Comparison of ENCODE assay signal across 13 cellular contexts in the genomic region with DNA sequence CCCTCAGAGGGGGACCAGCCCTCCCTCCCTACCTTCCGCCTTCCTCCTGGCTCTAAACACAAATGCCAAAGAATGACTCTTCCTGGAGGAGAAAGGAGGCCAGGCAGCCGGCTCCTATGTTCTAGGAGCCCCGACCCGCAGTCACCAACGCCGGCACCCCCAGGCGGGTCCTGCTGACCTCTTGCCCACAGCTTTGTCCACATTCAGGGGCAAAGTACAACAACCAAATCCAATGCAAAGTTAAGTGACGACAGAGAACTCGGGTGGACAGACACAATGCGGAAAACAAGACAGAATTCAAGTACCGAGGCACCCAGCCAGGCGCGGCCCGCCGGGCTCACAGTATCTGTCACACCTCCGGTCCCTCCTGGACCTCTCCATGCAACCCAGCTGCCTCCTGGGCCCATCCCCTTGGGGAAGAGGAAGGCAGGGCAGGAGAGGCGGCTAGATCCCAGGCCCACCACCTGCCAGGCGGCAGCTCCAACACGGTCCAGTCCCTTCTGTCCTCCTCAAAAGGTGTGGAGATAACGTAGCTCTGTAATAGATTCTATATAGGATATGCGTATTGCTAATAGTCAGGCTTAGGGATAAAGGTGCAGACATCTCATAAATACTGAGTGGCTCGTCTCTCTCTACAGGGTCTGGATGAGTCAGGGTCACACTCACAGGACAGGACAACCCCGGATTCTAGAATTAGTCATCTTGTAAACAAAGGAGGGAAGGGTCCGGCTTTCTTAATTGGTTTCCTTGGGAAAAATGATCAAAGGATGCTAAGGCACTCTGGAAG. TPM values are rescaled to one million over a fixed set of nuclear protein-coding genes. Genes with fewer than 3 reads are reported as not detected.
DNase-seq lines count a peak whose midpoint lies in the region; ATAC-seq and TF ChIP-seq lines count a peak whose summit lies in the region.
"Had no signal": no experiment of that assay in that cellular context is flagged by ENCODE, and none has a peak within 500 bp of the region (broad histone marks: within the 10 kb centered on the region; RNA-seq: fewer than 3 reads in every experiment).

No MANE protein-coding gene starts in this region.

- H3K4me1 ChIP-seq in PC-3 (ENCODE audit: insufficient read depth, low read length) (peaks cover 17% of the 10 kb centered on the region), esophagus (ENCODE audit: control insufficient read depth in 2 of 2, insufficient read depth in 2 of 2, low read length in 1 of 2) (no peaks in the 10 kb centered on the region), neuronal stem cell (ENCODE audit: control insufficient read depth in 2 of 2, insufficient read depth in 1 of 2, low read depth in 1 of 2, low read length in 2 of 2) (peaks cover 49 to 66% of the 10 kb centered on the region in 2 donors), BE2C (peaks cover 12% of the 10 kb centered on the region)

- H3K9me3 ChIP-seq in PC-3 (ENCODE audit: low read length) (no peaks in the 10 kb centered on the region), esophagus (ENCODE audit: control insufficient read depth in 2 of 2, insufficient read depth in 1 of 2, low read depth in 1 of 2, low read length in 1 of 2) (no peaks in the 10 kb centered on the region), neuronal stem cell (replicated peaks in 1 of 2; ENCODE audit: control insufficient read depth in 2 of 2, insufficient read depth in 1 of 2, low read depth in 1 of 2, low read length in 2 of 2) (peaks cover 0 to 2% of the 10 kb centered on the region in 2 donors), BE2C (no peaks in the 10 kb centered on the region)

- peaks cover 4% of the 10 kb centered on the region for H3F3A ChIP-seq in PC-3 (ENCODE audit: low read length, unreplicated experiment)

- no peak overlapping the region for H3K4me3 ChIP-seq in PC-3 (ENCODE audit: low read length)
- no peak overlapping the region for H3K4me3 ChIP-seq in esophagus (ENCODE audit: low read depth in 1 of 2, low read length in 2 of 2)
- no peak overlapping the region for H3K4me3 ChIP-seq in neuronal stem cell (ENCODE audit: low read length in 2 of 2)
- H3K4me3 ChIP-seq in BE2C (ENCODE audit: low read depth, low read length), result no peak overlapping the region

- peaks cover 7% of the 10 kb centered on the region for H3K79me1 ChIP-seq in neuronal stem cell (ENCODE audit: low read depth, low read length)

- H3K23ac ChIP-seq in neuronal stem cell (ENCODE audit: low read depth, low read length, poor library complexity), result no peak overlapping the region

- peak overlapping the region; percentile 51 for H2BK15ac ChIP-seq in neuronal stem cell (ENCODE audit: low read length)

- no peak overlapping the region for H2AFZ ChIP-seq in PC-3 (ENCODE audit: low read length)
- H2AFZ ChIP-seq in neuronal stem cell (ENCODE audit: low read length), result peak overlapping the region; percentile 35

- BruUV-seq in PC-3 (replicated peaks; lab: Mats Ljungman, UMichigan), result TSS peak; percentile 24

- H3K4me2 ChIP-seq in PC-3 (ENCODE audit: low read length), result peak overlapping the region; percentile 60
- no peak overlapping the region for H3K4me2 ChIP-seq in neuronal stem cell (ENCODE audit: insufficient read depth, low read length, poor library complexity, severe bottlenecking)
- H3K4me2 ChIP-seq: KMS-11 had no signal

- H3K27me3 ChIP-seq in PC-3 (ENCODE audit: low read length), result no peaks in the 10 kb centered on the region
- H3K27me3 ChIP-seq in esophagus (ENCODE audit: control insufficient read depth in 1 of 2, insufficient read depth in 2 of 2, low read length in 2 of 2), result no peaks in the 10 kb centered on the region
- no peaks in the 10 kb centered on the region for H3K27me3 ChIP-seq in neuronal stem cell (ENCODE audit: control insufficient read depth in 3 of 3, insufficient read depth in 3 of 3, low read depth in 1 of 3, low read length in 3 of 3)
- no peaks in the 10 kb centered on the region for H3K27me3 ChIP-seq in BE2C

- 77 to 78% methylated on average over 24 of the region's 24 CpGs for WGBS in esophagus, 2 donors
- no CpG with 5 or more reads among the region's 24 CpGs for WGBS in neuronal stem cell (ENCODE audit: extremely low coverage in 2 of 2, insufficient read length in 2 of 2, insufficient replicate concordance in 1 of 2), 2 donors

- peak; percentile 96 for ATAC-seq in PC-3
- no peak for ATAC-seq in HG03095 (IDR thresholded peaks at IDR 0.05; ENCODE audit: unreplicated experiment)
- ATAC-seq: esophagus mucosa had no signal

- CTCF ChIA-PET in PC-3 (lab: Charles Lee), result no interaction called here

- H4K20me1 ChIP-seq in PC-3 (ENCODE audit: low read length), result no peaks in the 10 kb centered on the region

- peak overlapping the region; percentile 89 for H2AK5ac ChIP-seq in neuronal stem cell (ENCODE audit: low read depth, low read length)

- POLR2A ChIA-PET in PC-3 (lab: Charles Lee; ENCODE audit: unreplicated experiment), result no interaction called here

- no peaks in the 10 kb centered on the region for H3K36me3 ChIP-seq in PC-3 (ENCODE audit: low read depth, low read length)
- peaks cover 0 to 25% of the 10 kb centered on the region in 2 donors for H3K36me3 ChIP-seq in esophagus (ENCODE audit: control insufficient read depth in 2 of 2, insufficient read depth in 2 of 2, low read length in 1 of 2)
- H3K36me3 ChIP-seq in neuronal stem cell (replicated peaks in 1 of 2; ENCODE audit: control insufficient read depth in 2 of 2, insufficient read depth in 2 of 2, low read length in 2 of 2), result peaks cover 0 to under 1% of the 10 kb centered on the region in 2 donors
- no peaks in the 10 kb centered on the region for H3K36me3 ChIP-seq in BE2C

- peak overlapping the region; percentile 91 for H3K18ac ChIP-seq in neuronal stem cell (ENCODE audit: low read length)

- no peak overlapping the region for H3K14ac ChIP-seq in neuronal stem cell (ENCODE audit: low read length)

- H3K4ac ChIP-seq in neuronal stem cell (ENCODE audit: low read length), result peak overlapping the region; percentile 47

- peak overlapping the region; percentile 50 for H4K91ac ChIP-seq in neuronal stem cell (ENCODE audit: low read depth, low read length, poor library complexity)

- no peak overlapping the region for H3K9ac ChIP-seq in PC-3 (ENCODE audit: low read length)
- no peak overlapping the region for H3K9ac ChIP-seq in neuronal stem cell (ENCODE audit: low read depth, low read length, poor library complexity)
- H3K9ac ChIP-seq: KMS-11 had no signal

- H3K79me2 ChIP-seq in PC-3 (ENCODE audit: low read length), result no peaks in the 10 kb centered on the region

- no peak overlapping the region for H4K8ac ChIP-seq in neuronal stem cell (ENCODE audit: low read depth, low read length)

- no peak for TF ChIP-seq CTCF in PC-3 (conservative IDR thresholded peaks at IDR 0.05; ENCODE audit: low read depth, low read length)
- TF ChIP-seq CTCF in BE2C (IDR thresholded peaks at IDR 0.05; ENCODE audit: low read depth, low read length), result no peak

- H3K27ac ChIP-seq in PC-3 (ENCODE audit: low read length), result peak overlapping the region; percentile 71
- peak overlapping the region; percentile 7 to 73 for H3K27ac ChIP-seq in esophagus (ENCODE audit: low read depth in 2 of 2, low read length in 1 of 2)
- peak overlapping the region; percentile 5 for H3K27ac ChIP-seq in neuronal stem cell (replicated peaks; ENCODE audit: low read length)
- H3K27ac ChIP-seq: KMS-11 had no signal

- no peaks in the 10 kb centered on the region for H3K9me2 ChIP-seq in PC-3 (replicated peaks; ENCODE audit: low read length)

- H2BK120ac ChIP-seq in neuronal stem cell (ENCODE audit: low read depth, low read length), result no peak overlapping the region

- DNase-seq in AG20443 (ENCODE audit: low spot score), result peak; percentile 32
- peak; percentile 82 for DNase-seq in PC-3
- DNase-seq in neuronal stem cell (ENCODE audit: low spot score), result no peak
- no peak for DNase-seq in BE2C
- no peak for DNase-seq in stimulated activated CD4-positive, alpha-beta T cell treated with anti-CD3 and anti-CD28 coated beads, Interleukin-4, amount 100 ng/mL, for 4 hours
- DNase-seq in posterior vena cava (ENCODE audit: low spot score), result no peak
- DNase-seq: CD4-positive, CD25-positive, alpha-beta regulatory T cell; naive B cell; NCI-H526 had no signal

- peak overlapping the region; percentile 76 for H2BK12ac ChIP-seq in neuronal stem cell (ENCODE audit: low read length)

- H2BK5ac ChIP-seq in neuronal stem cell (ENCODE audit: low read length), result no peak overlapping the region

- intact Hi-C loops in PC-3 (cut with micrococcal nuclease) (no loop called here), posterior vena cava (cut with DNase I) (no loop called here)

RNA-seq across cellular contexts. Expression of gene UBAC1, which starts 46.9 kb away (rescaled TPM):
- total RNA-seq in PC-3 (2014; rRNA removed), result 65.9 and 77.3 TPM in 2 replicates
- polyA plus RNA-seq in esophagus, result 10 to 100 TPM; 40.7 to 43.4 TPM
- 44.5 TPM for polyA plus RNA-seq in neuronal stem cell (2013, experiment 1 of 2)
- polyA plus RNA-seq in neuronal stem cell (2013, experiment 2 of 2), result 42.3 TPM
- 81.2 TPM for polyA plus RNA-seq in BE2C (2012; ENCODE audit: insufficient read depth, insufficient read length, low read depth)
- 10 to 100 TPM; 32.7 to 34.1 TPM for total RNA-seq in posterior vena cava

Comparison
In these comparisons a context has a peak if more than half of its experiments do, and no peak if none do; other contexts are left out.
1. DNase-seq: peak in AG20443 (single experiment) and PC-3 (single experiment); none in neuronal stem cell (single experiment), BE2C (single experiment), stimulated activated CD4-positive, alpha-beta T cell treated with anti-CD3 and anti-CD28 coated beads, Interleukin-4, amount 100 ng/mL, for 4 hours (0 of 2) and posterior vena cava (single experiment).
2. H3K27ac ChIP-seq: peak in every context shown above with its lines; median percentile 71 in PC-3; 40 in esophagus; 5 in neuronal stem cell.